19 cellular contexts compared by ENCODE assay signal in the genomic region with DNA sequence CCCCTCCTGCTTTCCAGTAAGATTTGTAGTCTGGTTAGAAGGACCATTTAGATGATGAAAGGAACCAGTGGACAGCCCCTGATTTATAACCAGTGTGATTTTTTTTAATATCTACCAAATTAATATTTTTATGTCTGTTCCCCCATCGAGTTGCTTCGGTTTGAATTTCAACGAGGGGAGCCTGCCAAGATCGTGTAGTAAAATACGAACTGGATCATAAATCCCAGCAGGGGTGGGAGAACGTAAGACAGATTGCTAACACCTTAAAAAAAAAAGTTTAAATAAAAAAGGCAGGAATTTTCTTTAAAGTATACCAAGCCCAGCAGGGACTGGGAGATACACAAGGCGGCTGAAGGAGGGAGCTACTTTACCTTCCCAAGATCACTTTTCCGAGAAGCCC.
DNase-seq lines count a peak whose midpoint lies in the region; ATAC-seq, FAIRE-seq and TF ChIP-seq lines count a peak whose summit lies in the region.
"Had no signal": no experiment of that assay in that cellular context is flagged by ENCODE, and none has a peak within 500 bp of the region (broad histone marks: within the 10 kb centered on the region; RNA-seq: fewer than 3 reads in every experiment).

No MANE protein-coding gene starts in this region.

- H3K36me3 ChIP-seq in GM23338 (ENCODE audit: insufficient read depth) (no peaks in the 10 kb centered on the region), H1 (ENCODE audit: control insufficient read depth in 2 of 4, insufficient read depth in 4 of 4, low read length in 3 of 4) (no peaks in the 10 kb centered on the region; a peak in 1 of 8 replicates)
- H3K36me3 ChIP-seq: BLaER1 had no signal

- CTCF ChIA-PET in H1 (lab: Charles Lee; ENCODE audit: partially characterized antibody): interaction anchor here (0.7 to 2.2 kb wide), 7 partner anchors 9 to 790 kb away, joined by 3 to 12 read pairs (median 3); no protein-coding TSS in a partner anchor

- no peaks in the 10 kb centered on the region for H3K23me2 ChIP-seq in H1 (ENCODE audit: low read depth, low read length)

- POLR2A ChIA-PET in H1 (lab: Charles Lee; ENCODE audit: partially characterized antibody): no interaction called here

- no peaks in the 10 kb centered on the region for H3K79me1 ChIP-seq in H1 (ENCODE audit: low read depth, low read length)

- no peaks in the 10 kb centered on the region for H3K9me3 ChIP-seq in H1 (ENCODE audit: insufficient read depth in 2 of 2, low read depth in 1 of 2, low read length in 1 of 2)
- H3K9me3 ChIP-seq: BLaER1, Caco-2 had no signal

- H3K27me3 ChIP-seq in GM23338 (ENCODE audit: insufficient read depth): no peaks in the 10 kb centered on the region
- H3K27me3 ChIP-seq in H1 (replicated peaks in 1 of 4; ENCODE audit: control insufficient read depth in 3 of 4, extremely low read depth in 1 of 4, insufficient read depth in 3 of 4, low read length in 3 of 4): no peaks in the 10 kb centered on the region; a peak in 1 of 7 replicates

- H3K4me1 ChIP-seq in GM23338 (ENCODE audit: insufficient read depth) (0 out of 2 replicates have a peak, but pooled peaks cover 3% of the 10 kb centered on the region), H1 (replicated peaks in 1 of 4; ENCODE audit: control insufficient read depth in 3 of 4, insufficient read depth in 4 of 4, low read length in 3 of 4) (no peaks in the 10 kb centered on the region)
- H3K4me1 ChIP-seq: Caco-2 had no signal

- H2AFZ ChIP-seq in GM23338 (peak overlapping the region; percentile 59; the same call in 1 of the 2 replicates), H1 (ENCODE audit: low read length) (0 out of 2 replicates have a peak overlapping the region, but pooled peaks have one; percentile 11)

- TF ChIP-seq EP300 in H1 (IDR thresholded peaks at IDR 0.05; ENCODE audit: borderline replicate concordance in 1 of 2, low read depth in 2 of 2, low read length in 2 of 2): no peak

- H3K23ac ChIP-seq in H1 (ENCODE audit: insufficient read length): no peak overlapping the region

- TF ChIP-seq POLR2A in H1 (IDR thresholded peaks at IDR 0.05; ENCODE audit: control extremely low read depth in 1 of 2, low read depth in 2 of 2, low read length in 2 of 2): no peak

- H3K4me2 ChIP-seq in GM23338 (no peak overlapping the region), H1 (ENCODE audit: insufficient read depth in 1 of 2, low read depth in 2 of 2, low read length in 2 of 2) (no peak overlapping the region)
- H3K4me2 ChIP-seq: BLaER1 had no signal

- H3K79me2 ChIP-seq in GM23338 (replicated peaks; ENCODE audit: insufficient read depth) (no peaks in the 10 kb centered on the region), H1 (ENCODE audit: control insufficient read depth in 1 of 2, insufficient read depth in 2 of 2, low read length in 2 of 2) (no peaks in the 10 kb centered on the region)

- no peak overlapping the region for H3K9ac ChIP-seq in H1 (replicated peaks in 1 of 4; ENCODE audit: extremely low read depth in 1 of 4, low read depth in 3 of 4, low read length in 3 of 4)
- H3K9ac ChIP-seq: BLaER1 had no signal

- H3K27ac Mint-ChIP-seq in GM23338: no peak overlapping the region
- H3K27ac Mint-ChIP-seq: B cell; CD4-positive, CD25-positive, alpha-beta regulatory T cell; CD8-positive, alpha-beta T cell had no signal

- no peak overlapping the region for H2BK20ac ChIP-seq in H1 (ENCODE audit: low read length)

- H3K27ac ChIP-seq in GM23338 (ENCODE audit: low read depth) (no peak overlapping the region), H1 (ENCODE audit: low read depth, low read length) (no peak overlapping the region)
- H3K27ac ChIP-seq: 22Rv1, BLaER1, C4-2B had no signal

- H2BK5ac ChIP-seq in H1 (ENCODE audit: low read depth, low read length): no peak overlapping the region

- peaks cover 6% of the 10 kb centered on the region; the same call in 2 of the 3 replicates for H3K4me1 Mint-ChIP-seq in GM23338
- H3K4me1 Mint-ChIP-seq: CD4-positive, CD25-positive, alpha-beta regulatory T cell had no signal

- H3K36me3 Mint-ChIP-seq in GM23338 (ENCODE audit: low read depth): no peaks in the 10 kb centered on the region
- H3K36me3 Mint-ChIP-seq: CD4-positive, CD25-positive, alpha-beta regulatory T cell; CD8-positive, alpha-beta T cell had no signal

- no peaks in the 10 kb centered on the region for H3K9me2 ChIP-seq in GM23338 (ENCODE audit: insufficient read depth)

- no peak overlapping the region for H3K18ac ChIP-seq in H1 (ENCODE audit: extremely low read depth, low read length)

- H4K20me1 ChIP-seq in GM23338 (replicated peaks; ENCODE audit: insufficient read depth) (no peaks in the 10 kb centered on the region), H1 (replicated peaks in 1 of 2; ENCODE audit: control insufficient read depth in 1 of 2, insufficient read depth in 2 of 2, low read length in 2 of 2) (no peaks in the 10 kb centered on the region)
- H4K20me1 ChIP-seq: BLaER1 had no signal

- no peaks in the 10 kb centered on the region for H3K9me3 Mint-ChIP-seq in GM23338
- H3K9me3 Mint-ChIP-seq: CD8-positive, alpha-beta T cell; H9 had no signal

- H3K4me3 ChIP-seq in GM23338 (no peak overlapping the region), H1 (ENCODE audit: extremely low read depth in 1 of 4, insufficient read depth in 2 of 4, low read depth in 3 of 4, low read length in 4 of 4) (no peak overlapping the region)
- H3K4me3 ChIP-seq: BLaER1 had no signal

- H2AK5ac ChIP-seq in H1 (ENCODE audit: low read depth, low read length): no peak overlapping the region

- no peak overlapping the region for H4K8ac ChIP-seq in H1 (ENCODE audit: extremely low read depth, insufficient read depth, low read length)

- H3K27me3 Mint-ChIP-seq in GM23338 (ENCODE audit: insufficient read depth, low read depth, poor library complexity): peaks cover 7% of the 10 kb centered on the region

- no peak overlapping the region for H3K14ac ChIP-seq in H1 (ENCODE audit: insufficient read length)

- H2BK120ac ChIP-seq in H1 (replicated peaks; ENCODE audit: low read depth, low read length): no peak overlapping the region

- 77% methylated on average over 8 of the region's 8 CpGs; no CpG with 5 or more reads in 1 of the 2 experiments for whole genome bisulfite sequencing in H1 (ENCODE audit: extremely low coverage in 1 of 2, insufficient coverage in 1 of 2, insufficient read length in 1 of 2, insufficient replicate concordance in 2 of 2, low coverage in 1 of 2, low lambda C conversion rate in 2 of 2, missing lambda C conversion rate in 1 of 2), 2 experiments

- no peaks in the 10 kb centered on the region for H3F3A ChIP-seq in GM23338 (replicated peaks; ENCODE audit: low read depth)

- peak; percentile 31 for DNase-seq in NCI-H1092 treated with DMSO at 0.1 percent for 48 hours (lab: John Stamatoyannopoulos, UW)
- no peak for DNase-seq in NCI-H1092 (lab: John Stamatoyannopoulos, UW)
- DNase-seq in GM23338 (ENCODE audit: low spot score): no peak
- DNase-seq in H1 (ENCODE audit: low read depth in 1 of 2, low spot score in 2 of 2): no peak
- no peak for DNase-seq in GM10266 (ENCODE audit: extremely low spot score)
- DNase-seq in NCI-H345 (lab: John Stamatoyannopoulos, UW): no peak
- DNase-seq: Caco-2; CD4-positive, CD25-positive, alpha-beta regulatory T cell; CD8-positive, alpha-beta T cell; DMS153; GF-D8; H9 had no signal

- no peak for TF ChIP-seq CTCF in GM23338 (conservative IDR thresholded peaks at IDR 0.05; ENCODE audit: low read depth in 2 of 2)
- TF ChIP-seq CTCF in H1 (IDR thresholded peaks at IDR 0.05; ENCODE audit: control extremely low read depth in 1 of 3, insufficient read depth in 1 of 3, low read depth in 1 of 3, low read length in 3 of 3): no peak
- TF ChIP-seq CTCF in GM10266 (IDR thresholded peaks at IDR 0.05; ENCODE audit: control insufficient read depth, insufficient read depth, low read depth, missing control alignments): no peak

- H2BK12ac ChIP-seq in H1 (ENCODE audit: low read depth, low read length): no peak overlapping the region

- H3K4me3 Mint-ChIP-seq in GM23338: no peak overlapping the region
- H3K4me3 Mint-ChIP-seq: B cell; CD4-positive, CD25-positive, alpha-beta regulatory T cell; CD8-positive, alpha-beta T cell; H9 had no signal

- FAIRE-seq in H1 (lab: Jason Lieb, UNC): no peak
- FAIRE-seq: A204.1, GM12892 had no signal

- ATAC-seq in GM23338: no peak
- ATAC-seq: CD8-positive, alpha-beta T cell; HCT116 had no signal

- H3K56ac ChIP-seq in H1 (replicated peaks; ENCODE audit: insufficient read length, low read depth, low read length): no peak overlapping the region

- TF ChIP-seq RAD21 in H1 (IDR thresholded peaks at IDR 0.05 in 1 of 2, conservative IDR thresholded peaks at IDR 0.05 in 1 of 2; ENCODE audit: low read depth in 2 of 2, low read length in 2 of 2): no peak

- no peak overlapping the region for H2BK15ac ChIP-seq in H1 (ENCODE audit: low read length)

- H4K91ac ChIP-seq in H1 (replicated peaks; ENCODE audit: insufficient read length, low read length): no peak overlapping the region

- no peak overlapping the region for H4K5ac ChIP-seq in H1 (ENCODE audit: insufficient read length, low read depth, low read length)

- no peak overlapping the region for H3K4ac ChIP-seq in H1 (replicated peaks; ENCODE audit: insufficient read length, low read depth, low read length)

TF ChIP-seq in GM23338, 12 proteins besides CTCF, POLR2A, EP300 and RAD21:
- no peak for TF ChIP-seq ZNF331 (CRISPR knock-in tag; IDR thresholded peaks at IDR 0.05; ENCODE audit: low read depth)
- no peak for TF ChIP-seq ZNF114 (CRISPR knock-in tag; IDR thresholded peaks at IDR 0.05)
- no peak for TF ChIP-seq POLR2AphosphoS5 (IDR thresholded peaks at IDR 0.05; ENCODE audit: low read depth)

TF ChIP-seq in H1, 55 proteins besides CTCF, POLR2A, EP300 and RAD21 (continues in another document):
- TF ChIP-seq CHD2 (IDR thresholded peaks at IDR 0.05; ENCODE audit: low read length) (no peak), SIX5 (IDR thresholded peaks at IDR 0.05; ENCODE audit: low read depth, low read length) (no peak), POU5F1 (IDR thresholded peaks at IDR 0.05; ENCODE audit: low read depth, low read length) (no peak), NANOG (IDR thresholded peaks at IDR 0.05; ENCODE audit: insufficient read depth, low read depth, low read length, poor library complexity, severe bottlenecking) (no peak), CBX8 (IDR thresholded peaks at IDR 0.05; ENCODE audit: borderline replicate concordance, low read depth, low read length) (no peak)
- TF ChIP-seq, protein P1, sequence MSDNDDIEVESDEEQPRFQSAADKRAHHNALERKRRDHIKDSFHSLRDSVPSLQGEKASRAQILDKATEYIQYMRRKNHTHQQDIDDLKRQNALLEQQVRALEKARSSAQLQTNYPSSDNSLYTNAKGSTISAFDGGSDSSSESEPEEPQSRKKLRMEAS (IDR thresholded peaks at IDR 0.05): no peak
